16 cellular contexts compared by ENCODE assay signal in genomic region chr4:171834640-171835039, GRCh38. TPM values are rescaled to one million over a fixed set of nuclear protein-coding genes. Genes with fewer than 3 reads are reported as not detected.
A peak's percentile ranks its signal among the peaks of the same experiment; 100 is the strongest.
DNase-seq lines count a peak whose midpoint lies in the region; ATAC-seq and TF ChIP-seq lines count a peak whose summit lies in the region.
"Had no signal": no experiment of that assay in that cellular context is flagged by ENCODE, and none has a peak within 500 bp of the region (broad histone marks: within the 10 kb centered on the region; RNA-seq: fewer than 3 reads in every experiment).

No MANE protein-coding gene starts in this region.

- H3K9me3 ChIP-seq in HEK293 (ENCODE audit: control insufficient read depth, insufficient read depth, low read depth, low read length) (no peaks in the 10 kb centered on the region), neural progenitor cell (ENCODE audit: low read depth) (no peaks in the 10 kb centered on the region), heart left ventricle (no peaks in the 10 kb centered on the region), lower lobe of right lung (no peaks in the 10 kb centered on the region), suprapubic skin (peaks cover 3% of the 10 kb centered on the region)

- peak overlapping the region; percentile 89 for H2AFZ ChIP-seq in neural progenitor cell (replicated peaks)

- H3K36me3 ChIP-seq in HEK293 (ENCODE audit: control insufficient read depth in 2 of 2, insufficient read depth in 1 of 2, low read length in 2 of 2) (no peaks in the 10 kb centered on the region), neural progenitor cell (no peaks in the 10 kb centered on the region), heart left ventricle (no peaks in the 10 kb centered on the region), lower lobe of right lung (no peaks in the 10 kb centered on the region), suprapubic skin (no peaks in the 10 kb centered on the region)

- TF ChIP-seq POLR2A in heart left ventricle (IDR thresholded peaks at IDR 0.05): no peak
- TF ChIP-seq POLR2A in suprapubic skin (IDR thresholded peaks at IDR 0.05): no peak

- intact Hi-C loops in heart left ventricle (cut with DNase I): no loop called here
- intact Hi-C loops in lower lobe of right lung (cut with DNase I): no loop called here

- TF ChIP-seq EP300 in suprapubic skin (IDR thresholded peaks at IDR 0.05): no peak

- H4K20me1 ChIP-seq in neural progenitor cell (ENCODE audit: low read depth): no peaks in the 10 kb centered on the region

- H3K27ac Mint-ChIP-seq in neural progenitor cell: no peak overlapping the region
- H3K27ac Mint-ChIP-seq: B cell; CD4-positive, alpha-beta memory T cell had no signal

- H3F3A ChIP-seq in neural progenitor cell (ENCODE audit: low read depth): no peaks in the 10 kb centered on the region

- no peaks in the 10 kb centered on the region for H3K9me3 Mint-ChIP-seq in neural progenitor cell

- TF ChIP-seq CTCF in HEK293 (tag by site-specific recombination; IDR thresholded peaks at IDR 0.05): no peak
- TF ChIP-seq CTCF in neural progenitor cell (IDR thresholded peaks at IDR 0.05): no peak
- TF ChIP-seq CTCF in heart left ventricle (IDR thresholded peaks at IDR 0.05): no peak
- no peak for TF ChIP-seq CTCF in lower lobe of right lung (IDR thresholded peaks at IDR 0.05)
- no peak for TF ChIP-seq CTCF in suprapubic skin (IDR thresholded peaks at IDR 0.05)

- no peak overlapping the region for H3K27ac ChIP-seq in HEK293 (ENCODE audit: extremely low read depth, low read depth, low read length)
- no peak overlapping the region for H3K27ac ChIP-seq in neural progenitor cell
- H3K27ac ChIP-seq in heart left ventricle: no peak overlapping the region
- H3K27ac ChIP-seq in lower lobe of right lung: no peak overlapping the region
- no peak overlapping the region for H3K27ac ChIP-seq in suprapubic skin
- H3K27ac ChIP-seq: C4-2B, HL-60 had no signal

- H3K4me1 Mint-ChIP-seq in neural progenitor cell: no peaks in the 10 kb centered on the region
- H3K4me1 Mint-ChIP-seq: B cell; CD4-positive, alpha-beta memory T cell had no signal

- no peak for ATAC-seq in heart left ventricle
- no peak for ATAC-seq in lower lobe of right lung

- 20 to 25% (median 24%) methylated on average over 3 of the region's 3 CpGs for WGBS in heart left ventricle, 4 donors
- WGBS in suprapubic skin: 37% methylated on average over 3 of the region's 3 CpGs

- H3K4me2 ChIP-seq in neural progenitor cell: no peak overlapping the region

- H3K27me3 ChIP-seq in neural progenitor cell: no peaks in the 10 kb centered on the region
- no peaks in the 10 kb centered on the region for H3K27me3 ChIP-seq in heart left ventricle
- no peaks in the 10 kb centered on the region for H3K27me3 ChIP-seq in lower lobe of right lung (ENCODE audit: low read depth)
- H3K27me3 ChIP-seq in suprapubic skin: no peaks in the 10 kb centered on the region

- H3K79me2 ChIP-seq in neural progenitor cell (ENCODE audit: low read depth): no peaks in the 10 kb centered on the region

- CTCF ChIA-PET in HEK293 (lab: Yijun Ruan, JAX): no interaction called here

- H3K27me3 Mint-ChIP-seq in neural progenitor cell (ENCODE audit: insufficient read depth, low read depth): no peaks in the 10 kb centered on the region
- H3K27me3 Mint-ChIP-seq: B cell; CD4-positive, alpha-beta memory T cell had no signal

- H3K4me3 ChIP-seq in HEK293 (ENCODE audit: low read depth, low read length) (no peak overlapping the region), neural progenitor cell (no peak overlapping the region), heart left ventricle (no peak overlapping the region), lower lobe of right lung (no peak overlapping the region), suprapubic skin (no peak overlapping the region)

- H3K9ac ChIP-seq in neural progenitor cell: no peak overlapping the region

- DNase-seq in NAMALWA (ENCODE audit: low spot score): peak; percentile 5
- DNase-seq in amniotic epithelial cell (ENCODE audit: low read depth): peak; percentile 34
- DNase-seq in neural progenitor cell (ENCODE audit: low spot score): no peak
- DNase-seq in heart left ventricle: no peak
- no peak for DNase-seq in EL
- DNase-seq in lower lobe of right lung: no peak
- no peak for DNase-seq in suprapubic skin (ENCODE audit: low spot score in 2 of 2)
- DNase-seq: CD4-positive, alpha-beta memory T cell; DMS79 treated with DMSO at 0.1 percent for 48 hours; GDM1; HCEC 1CT had no signal

- no peaks in the 10 kb centered on the region for H3K4me1 ChIP-seq in HEK293 (ENCODE audit: control insufficient read depth, insufficient read depth, low read length)
- no peaks in the 10 kb centered on the region for H3K4me1 ChIP-seq in neural progenitor cell
- H3K4me1 ChIP-seq in heart left ventricle: no peaks in the 10 kb centered on the region
- H3K4me1 ChIP-seq in lower lobe of right lung: no peaks in the 10 kb centered on the region
- H3K4me1 ChIP-seq in suprapubic skin: no peaks in the 10 kb centered on the region

- POLR2A ChIA-PET in HEK293 (lab: Yijun Ruan, JAX): no interaction called here

- no peak overlapping the region for H3K4me3 Mint-ChIP-seq in neural progenitor cell
- H3K4me3 Mint-ChIP-seq: B cell; CD4-positive, alpha-beta memory T cell had no signal

- no peaks in the 10 kb centered on the region for H3K36me3 Mint-ChIP-seq in neural progenitor cell
- H3K36me3 Mint-ChIP-seq: CD4-positive, alpha-beta memory T cell had no signal

TF ChIP-seq in HEK293, 187 proteins besides CTCF, POLR2A, EP300 and RAD21:
- TF ChIP-seq ZBTB17 (tag by site-specific recombination; IDR thresholded peaks at IDR 0.05) (0 out of 2 replicates have a peak, but pooled peaks have one; percentile 14), TCF7L2 (IDR thresholded peaks at IDR 0.05; ENCODE audit: borderline replicate concordance, low read depth, low read length) (no peak)

RNA-seq across cellular contexts. Expression of gene GALNTL6, which starts 21.4 kb away (rescaled TPM):
- total RNA-seq in neural progenitor cell (ENCODE audit: low replicate concordance) (0.12 and 0.15 TPM in 2 replicates), heart left ventricle (under 1 TPM in 1 of 9 donors, not detected in 8; 0.52 TPM), lower lobe of right lung (not detected), suprapubic skin (1 to 10 TPM in 2 of 4 donors, under 1 TPM in 1, not detected in 1; 0.26 to 4.0 (median 1.5) TPM)
- polyA plus RNA-seq in heart left ventricle: under 1 TPM in 1 of 2 donors, not detected in 1; 0.33 TPM
- total RNA-seq: CD4-positive, alpha-beta memory T cell; H4 had no signal
- polyA plus RNA-seq: CD4-positive, alpha-beta memory T cell had no signal

Comparison
In these comparisons a context has a peak if more than half of its experiments do, and no peak if none do; other contexts are left out.
1. DNase-seq: peak in NAMALWA (single experiment) and amniotic epithelial cell (single experiment); none in neural progenitor cell (single experiment), heart left ventricle (0 of 5), EL (single experiment), lower lobe of right lung (single experiment) and suprapubic skin (0 of 2).